ENCODE assay signal across 9 cellular contexts in genomic region chr2:236972491-236973379, GRCh38.
DNase-seq lines count a peak whose midpoint lies in the region; ATAC-seq and TF ChIP-seq lines count a peak whose summit lies in the region.
"Had no signal": no experiment of that assay in that cellular context is flagged by ENCODE, and none has a peak within 500 bp of the region (broad histone marks: within the 10 kb centered on the region; RNA-seq: fewer than 3 reads in every experiment).

No MANE protein-coding gene starts in this region.

- H3K4me3 ChIP-seq in adrenal gland (no peak overlapping the region), kidney epithelial cell (ENCODE audit: low read depth, low read length) (no peak overlapping the region), upper lobe of right lung (no peak overlapping the region)

- peak overlapping the region in 1 of 5 donors; percentile 5 for H3K27ac ChIP-seq in adrenal gland
- H3K27ac ChIP-seq in upper lobe of right lung, result no peak overlapping the region

- no peak for ATAC-seq in activated CD8-positive, alpha-beta memory T cell treated with anti-CD3 and anti-CD28 coated beads, Interleukin-2, amount 10 ng/mL, durations not matched to agents 7 days and 5 days
- peak; percentile 41 for ATAC-seq in upper lobe of right lung
- no peak for ATAC-seq in GM21423 (IDR thresholded peaks at IDR 0.05; ENCODE audit: unreplicated experiment)

- peak; percentile 31 for DNase-seq in activated CD8-positive, alpha-beta memory T cell treated with anti-CD3 and anti-CD28 coated beads, Interleukin-2, amount 10 ng/mL, durations not matched to agents 7 days and 5 days
- no peak for DNase-seq in activated CD8-positive, alpha-beta memory T cell treated with anti-CD3 and anti-CD28 coated beads, Interleukin-2, amount 50 U/mL, for 4 hours
- DNase-seq in adrenal gland (peak in 6 of 7 donors; percentile 55 to 80 (median 71)), kidney epithelial cell (ENCODE audit: low read depth) (peak; percentile 55), upper lobe of right lung (no peak), SKM-1 (lab: John Stamatoyannopoulos, UW; ENCODE audit: unreplicated experiment) (no peak)
- no peak for DNase-seq in activated CD4-positive, alpha-beta T cell treated with anti-CD3 and anti-CD28 coated beads, Interleukin-2, amount 10 ng/mL, durations not matched to agents 7 days and 5 days
- DNase-seq: activated CD4-positive, CD25-positive, alpha-beta regulatory T cell had no signal

- H3K9me3 Mint-ChIP-seq in activated CD8-positive, alpha-beta memory T cell treated with anti-CD3 and anti-CD28 coated beads, Interleukin-2, amount 10 ng/mL, durations not matched to agents 7 days and 5 days (ENCODE audit: low read depth), result no peaks in the 10 kb centered on the region
- no peaks in the 10 kb centered on the region for H3K9me3 Mint-ChIP-seq in activated CD4-positive, alpha-beta T cell treated with anti-CD3 and anti-CD28 coated beads, Interleukin-2, amount 10 ng/mL, durations not matched to agents 7 days and 5 days

- H3K9me3 ChIP-seq in adrenal gland (replicated peaks in 1 of 3), result no peaks in the 10 kb centered on the region
- no peaks in the 10 kb centered on the region for H3K9me3 ChIP-seq in upper lobe of right lung

- TF ChIP-seq POLR2A in adrenal gland (IDR thresholded peaks at IDR 0.05), result no peak

- H3K4me1 ChIP-seq in adrenal gland (replicated peaks in 1 of 2) (no peaks in the 10 kb centered on the region), upper lobe of right lung (peaks cover 13% of the 10 kb centered on the region)

- POLR2A ChIA-PET in activated CD4-positive, alpha-beta T cell treated with anti-CD3 and anti-CD28 coated beads, Interleukin-2, amount 10 ng/mL, durations not matched to agents 7 days and 5 days (lab: Charles Lee), result no interaction called here

- intact Hi-C loops in adrenal gland (cut with DNase I) (no loop called here), upper lobe of right lung (cut with DNase I) (no loop called here)

- no peak overlapping the region for H3K27ac Mint-ChIP-seq in activated CD8-positive, alpha-beta memory T cell treated with anti-CD3 and anti-CD28 coated beads, Interleukin-2, amount 10 ng/mL, durations not matched to agents 7 days and 5 days
- no peak overlapping the region for H3K27ac Mint-ChIP-seq in activated CD4-positive, alpha-beta T cell treated with anti-CD3 and anti-CD28 coated beads, Interleukin-2, amount 10 ng/mL, durations not matched to agents 7 days and 5 days

- H3K36me3 ChIP-seq in adrenal gland (replicated peaks in 1 of 2) (no peaks in the 10 kb centered on the region), kidney epithelial cell (ENCODE audit: control insufficient read depth, insufficient read depth, low read length) (no peaks in the 10 kb centered on the region), upper lobe of right lung (no peaks in the 10 kb centered on the region)

- no peaks in the 10 kb centered on the region for H3K36me3 Mint-ChIP-seq in activated CD8-positive, alpha-beta memory T cell treated with anti-CD3 and anti-CD28 coated beads, Interleukin-2, amount 10 ng/mL, durations not matched to agents 7 days and 5 days
- peaks cover 4% of the 10 kb centered on the region for H3K36me3 Mint-ChIP-seq in activated CD4-positive, alpha-beta T cell treated with anti-CD3 and anti-CD28 coated beads, Interleukin-2, amount 10 ng/mL, durations not matched to agents 7 days and 5 days (ENCODE audit: low read depth)

- H3K4me1 Mint-ChIP-seq in activated CD8-positive, alpha-beta memory T cell treated with anti-CD3 and anti-CD28 coated beads, Interleukin-2, amount 10 ng/mL, durations not matched to agents 7 days and 5 days, result peaks cover 26% of the 10 kb centered on the region
- H3K4me1 Mint-ChIP-seq in activated CD4-positive, alpha-beta T cell treated with anti-CD3 and anti-CD28 coated beads, Interleukin-2, amount 10 ng/mL, durations not matched to agents 7 days and 5 days, result peaks cover 26% of the 10 kb centered on the region

- 46 to 56% (median 53%) methylated on average over 11 of the region's 11 CpGs for WGBS in adrenal gland, 4 donors

- TF ChIP-seq CTCF in adrenal gland (IDR thresholded peaks at IDR 0.05), result no peak
- TF ChIP-seq CTCF in kidney epithelial cell (IDR thresholded peaks at IDR 0.05; ENCODE audit: insufficient read depth, low read length, poor library complexity, severe bottlenecking), result no peak
- TF ChIP-seq CTCF in upper lobe of right lung (IDR thresholded peaks at IDR 0.05), result no peak

- CTCF ChIA-PET in activated CD8-positive, alpha-beta memory T cell treated with anti-CD3 and anti-CD28 coated beads, Interleukin-2, amount 10 ng/mL, durations not matched to agents 7 days and 5 days (lab: Charles Lee), result no interaction called here
- CTCF ChIA-PET in activated CD4-positive, alpha-beta T cell treated with anti-CD3 and anti-CD28 coated beads, Interleukin-2, amount 10 ng/mL, durations not matched to agents 7 days and 5 days (lab: Charles Lee), result no interaction called here

- H3K27me3 Mint-ChIP-seq in activated CD8-positive, alpha-beta memory T cell treated with anti-CD3 and anti-CD28 coated beads, Interleukin-2, amount 10 ng/mL, durations not matched to agents 7 days and 5 days, result peaks cover 8% of the 10 kb centered on the region
- H3K27me3 Mint-ChIP-seq in activated CD4-positive, alpha-beta T cell treated with anti-CD3 and anti-CD28 coated beads, Interleukin-2, amount 10 ng/mL, durations not matched to agents 7 days and 5 days, result peaks cover 8% of the 10 kb centered on the region

- H3K27me3 ChIP-seq in adrenal gland, result peaks cover under 1% of the 10 kb centered on the region
- peaks cover 5% of the 10 kb centered on the region for H3K27me3 ChIP-seq in kidney epithelial cell (ENCODE audit: control insufficient read depth, insufficient read depth, low read length)
- no peaks in the 10 kb centered on the region for H3K27me3 ChIP-seq in upper lobe of right lung

- H3K4me3 Mint-ChIP-seq in activated CD8-positive, alpha-beta memory T cell treated with anti-CD3 and anti-CD28 coated beads, Interleukin-2, amount 10 ng/mL, durations not matched to agents 7 days and 5 days, result no peak overlapping the region
- H3K4me3 Mint-ChIP-seq in activated CD4-positive, alpha-beta T cell treated with anti-CD3 and anti-CD28 coated beads, Interleukin-2, amount 10 ng/mL, durations not matched to agents 7 days and 5 days, result no peak overlapping the region

Comparison
In these comparisons a context has a peak if more than half of its experiments do, and no peak if none do; other contexts are left out.
1. DNase-seq: peak in activated CD8-positive, alpha-beta memory T cell treated with anti-CD3 and anti-CD28 coated beads, Interleukin-2, amount 10 ng/mL, durations not matched to agents 7 days and 5 days (single experiment), adrenal gland (6 of 7) and kidney epithelial cell (single experiment); none in activated CD8-positive, alpha-beta memory T cell treated with anti-CD3 and anti-CD28 coated beads, Interleukin-2, amount 50 U/mL, for 4 hours (single experiment), upper lobe of right lung (single experiment), SKM-1 (single experiment) and activated CD4-positive, alpha-beta T cell treated with anti-CD3 and anti-CD28 coated beads, Interleukin-2, amount 10 ng/mL, durations not matched to agents 7 days and 5 days (single experiment).